8 cellular contexts compared by ENCODE assay signal in genomic region chr1:241640149-241640866, GRCh38. TPM values are rescaled to one million over a fixed set of nuclear protein-coding genes. Genes with fewer than 3 reads are reported as not detected.
A peak's percentile ranks its signal among the peaks of the same experiment; 100 is the strongest.
DNase-seq lines count a peak whose midpoint lies in the region; ATAC-seq and TF ChIP-seq lines count a peak whose summit lies in the region.

CHML (minus strand) TSS chr1:241640369; CDS start chr1:241635766, 4,603 bp downstream.
OPN3 (minus strand) TSS chr1:241640369; CDS start chr1:241640254, 115 bp downstream.

- peak within 1 kb of the TSS; percentile 97 for H4K5ac ChIP-seq in IMR-90 (ENCODE audit: low read depth, low read length)

- H3K23ac ChIP-seq in IMR-90 (ENCODE audit: low read depth, low read length) = peak within 1 kb of the TSS; percentile 92

- no peaks in the 10 kb centered on the region for H3K27me3 ChIP-seq in IMR-90 (ENCODE audit: control insufficient read depth, insufficient read depth, low read length)
- H3K27me3 ChIP-seq in esophagus (ENCODE audit: control insufficient read depth in 1 of 2, insufficient read depth in 2 of 2, low read length in 2 of 2) = no peaks in the 10 kb centered on the region
- no peaks in the 10 kb centered on the region for H3K27me3 ChIP-seq in muscle layer of colon (ENCODE audit: control insufficient read depth in 1 of 2, insufficient read depth in 2 of 2, low read length in 2 of 2)

- H4K91ac ChIP-seq in IMR-90 (ENCODE audit: insufficient read depth, low read depth, low read length) = peak within 1 kb of the TSS; percentile 73

- CTCF ChIA-PET in IMR-90 (lab: Yijun Ruan, JAX) = interaction anchor here (1.0 to 1.3 kb wide), 2 partner anchors 13 to 252 kb away, joined by 3 read pairs; no protein-coding TSS in a partner anchor

- H3K9ac ChIP-seq in IMR-90 (ENCODE audit: low read depth, low read length) (peak within 1 kb of the TSS; percentile 100), muscle layer of colon (ENCODE audit: low read length) (peak within 1 kb of the TSS; percentile 49)

- H3K4ac ChIP-seq in IMR-90 (ENCODE audit: low read depth, low read length) = peak within 1 kb of the TSS; percentile 97

- H4K8ac ChIP-seq in IMR-90 (ENCODE audit: low read depth in 2 of 2, low read length in 2 of 2) = peak within 1 kb of the TSS; percentile 88 to 98

- H3K56ac ChIP-seq in IMR-90 (ENCODE audit: extremely low read depth, insufficient read depth, low read length) = peak within 1 kb of the TSS; percentile 67; the same call in 1 of the 2 replicates

- peaks cover under 1% of the 10 kb centered on the region; the same call in 1 of the 2 replicates for H3K36me3 ChIP-seq in IMR-90 (ENCODE audit: control insufficient read depth, insufficient read depth, low read length)
- no peaks in the 10 kb centered on the region for H3K36me3 ChIP-seq in esophagus (ENCODE audit: control insufficient read depth in 2 of 2, insufficient read depth in 2 of 2, low read length in 1 of 2)
- peaks cover 3% of the 10 kb centered on the region for H3K36me3 ChIP-seq in muscle layer of colon (ENCODE audit: insufficient read depth, low read length)

- intact Hi-C loops in IMR-90 (cut with micrococcal nuclease) = loop anchor here (1.0 kb wide), 1 partner anchor 30 kb away; no protein-coding TSS in a partner anchor

- peaks cover 11% of the 10 kb centered on the region for H3K9me1 ChIP-seq in IMR-90 (ENCODE audit: insufficient read depth, low read length)

- peak within 1 kb of the TSS; percentile 77 for H3K14ac ChIP-seq in IMR-90 (replicated peaks; ENCODE audit: low read depth, low read length)

- no peak for TF ChIP-seq CTCF in IMR-90 (conservative IDR thresholded peaks at IDR 0.05; ENCODE audit: low read depth, low read length)

- peak; percentile 70 for DNase-seq in DMS 273 treated with DMSO at 0.1 percent for 48 hours (lab: John Stamatoyannopoulos, UW)
- DNase-seq in IMR-90 = peak; percentile 79
- DNase-seq in OCI-M1 (lab: John Stamatoyannopoulos, UW) = peak; percentile 96
- peak; percentile 90 for DNase-seq in activated T-cell treated with anti-CD3 and anti-CD28 coated beads, Interleukin-2, amount 50 U/mL, for 1 hour
- DNase-seq in stimulated activated CD8-positive, alpha-beta memory T cell treated with anti-CD3 and anti-CD28 coated beads, Interleukin-7, amount 100 ng/mL, for 1 hour (ENCODE audit: low read depth in 2 of 2) = peak; percentile 78 to 82

- dilution Hi-C loops in IMR-90 (cut with HindIII; ENCODE audit: low sequenced_read_pairs, unreplicated experiment) = no loop called here

- H3K18ac ChIP-seq in IMR-90 (ENCODE audit: low read depth, low read length) = peak within 1 kb of the TSS; percentile 99

- peak within 1 kb of the TSS; percentile 100 for H3K27ac ChIP-seq in IMR-90 (ENCODE audit: insufficient read depth, low read length)
- H3K27ac ChIP-seq in esophagus (ENCODE audit: low read depth in 2 of 2, low read length in 1 of 2) = peak within 1 kb of the TSS; percentile 74 to 85
- H3K27ac ChIP-seq in muscle layer of colon (ENCODE audit: low read depth, low read length) = peak within 1 kb of the TSS; percentile 76

- BruUV-seq in IMR-90 (replicated peaks; lab: Mats Ljungman, UMichigan) = no TSS peak

- ATAC-seq in GM21528 (IDR thresholded peaks at IDR 0.05; ENCODE audit: low FRiP score, unreplicated experiment) (peak; percentile 94), IMR-90 (ENCODE audit: low read depth) (peak; percentile 96)

- peak within 1 kb of the TSS; percentile 96 for H2BK120ac ChIP-seq in IMR-90 (ENCODE audit: low read depth, low read length)

- peak within 1 kb of the TSS; percentile 100 for H3K4me3 ChIP-seq in IMR-90 (ENCODE audit: insufficient read depth, low read depth, low read length)
- peak within 1 kb of the TSS; percentile 63 to 78 for H3K4me3 ChIP-seq in esophagus (ENCODE audit: low read depth in 1 of 2, low read length in 2 of 2)
- H3K4me3 ChIP-seq in muscle layer of colon (ENCODE audit: low read depth in 1 of 2, low read length in 2 of 2) = peak within 1 kb of the TSS; percentile 85 to 86

- POLR2A ChIA-PET in IMR-90 (lab: Charles Lee; ENCODE audit: unreplicated experiment) = interaction anchor here (0.5 to 1.2 kb wide), 3 partner anchors 201 to 1052 kb away, joined by 4 to 13 read pairs (median 5); no protein-coding TSS in a partner anchor

- peak; percentile 87 for TF ChIP-seq POLR2A in IMR-90 (IDR thresholded peaks at IDR 0.05; ENCODE audit: low read depth, low read length)

- peak within 1 kb of the TSS; percentile 39; the same call in 1 of the 3 replicates for H2BK15ac ChIP-seq in IMR-90 (ENCODE audit: low read depth, low read length)

- peak within 1 kb of the TSS; percentile 91 for H3K4me2 ChIP-seq in IMR-90 (ENCODE audit: low read depth, low read length)

- H2AFZ ChIP-seq in IMR-90 (replicated peaks; ENCODE audit: low read length, poor library complexity) = peak within 1 kb of the TSS; percentile 98

- 8% methylated on average over 35 of the region's 81 CpGs; no CpG with 5 or more reads in 1 of the 2 experiments for WGBS in IMR-90 (ENCODE audit: extremely low coverage in 2 of 2, insufficient read length in 1 of 2), 2 experiments
- 4 to 5% methylated on average over 59 to 81 of the region's 81 CpGs for WGBS in esophagus, 2 donors

- peak within 1 kb of the TSS; percentile 98 for H2BK5ac ChIP-seq in IMR-90 (ENCODE audit: low read depth, low read length, poor library complexity, severe bottlenecking)

- H2BK20ac ChIP-seq in IMR-90 (ENCODE audit: low read depth, low read length) = peak within 1 kb of the TSS; percentile 75; the same call in 1 of the 2 replicates

- H2AK9ac ChIP-seq in IMR-90 (replicated peaks; ENCODE audit: low read depth, low read length, poor library complexity) = peak within 1 kb of the TSS; percentile 60

- peak within 1 kb of the TSS; percentile 86; the same call in 1 of the 2 replicates for H2AK5ac ChIP-seq in IMR-90 (ENCODE audit: low read depth, low read length)

- H4K20me1 ChIP-seq in IMR-90 (ENCODE audit: insufficient read depth, low read length) = 0 out of 2 replicates have a peak, but pooled peaks cover 6% of the 10 kb centered on the region

- peaks cover 12 to 22% of the 10 kb centered on the region in 2 experiments for H3K79me1 ChIP-seq in IMR-90 (ENCODE audit: low read depth in 1 of 2, low read length in 2 of 2)

- H3K4me1 ChIP-seq in IMR-90 (ENCODE audit: control insufficient read depth, insufficient read depth, low read length) = peaks cover 10% of the 10 kb centered on the region
- H3K4me1 ChIP-seq in esophagus (ENCODE audit: control insufficient read depth in 2 of 2, insufficient read depth in 2 of 2, low read length in 1 of 2) = peaks cover under 1 to 3% of the 10 kb centered on the region in 2 donors
- peaks cover 20% of the 10 kb centered on the region for H3K4me1 ChIP-seq in muscle layer of colon (ENCODE audit: insufficient read depth, low read length)

- no peak for TF ChIP-seq RAD21 in IMR-90 (IDR thresholded peaks at IDR 0.05; ENCODE audit: low read length)

- H3K9me3 ChIP-seq in IMR-90 (ENCODE audit: control insufficient read depth, insufficient read depth, low read length) (no peaks in the 10 kb centered on the region), esophagus (ENCODE audit: control insufficient read depth in 2 of 2, insufficient read depth in 1 of 2, low read depth in 1 of 2, low read length in 1 of 2) (no peaks in the 10 kb centered on the region), muscle layer of colon (ENCODE audit: low read length) (no peaks in the 10 kb centered on the region)

- in situ Hi-C loops in IMR-90 (cut with MboI; ENCODE audit: low sequenced_read_pairs) = no loop called here

TF ChIP-seq in IMR-90, 13 proteins besides CTCF, POLR2A, EP300 and RAD21 (continues in another document):
- TF ChIP-seq FOS (IDR thresholded peaks at IDR 0.05; ENCODE audit: low read depth, low read length) (no peak), MXI1 (IDR thresholded peaks at IDR 0.05; ENCODE audit: borderline replicate concordance, low read depth, low read length) (peak; percentile 27; the same call in 1 of the 2 replicates), RCOR1 (IDR thresholded peaks at IDR 0.05; ENCODE audit: insufficient replicate concordance, low read length) (no peak), RFX5 (IDR thresholded peaks at IDR 0.05; ENCODE audit: low read depth, low read length) (no peak), NFE2L2 (IDR thresholded peaks at IDR 0.05; ENCODE audit: low read depth, low read length) (no peak), MAFK (IDR thresholded peaks at IDR 0.05; ENCODE audit: low read depth, low read length) (no peak), CEBPB (IDR thresholded peaks at IDR 0.05; ENCODE audit: low read depth, low read length) (no peak), USF2 (IDR thresholded peaks at IDR 0.05; ENCODE audit: low read depth, low read length) (no peak), CHD1 (IDR thresholded peaks at IDR 0.05; ENCODE audit: low read depth, low read length) (no peak), ELK1 (IDR thresholded peaks at IDR 0.05; ENCODE audit: borderline replicate concordance, low read depth, low read length) (no peak), SMC3 (IDR thresholded peaks at IDR 0.05; ENCODE audit: low read depth, low read length) (no peak), MAZ (IDR thresholded peaks at IDR 0.05; ENCODE audit: borderline replicate concordance, low read depth, low read length) (peak; percentile 46; the same call in 1 of the 2 replicates)

RNA-seq across cellular contexts. Expression of gene CHML, which starts in this region (rescaled TPM):
- 25.6 and 34.2 TPM in 2 replicates for total RNA-seq in IMR-90 (2012; rRNA removed)
- 5.3 and 5.6 TPM in 2 replicates for polyA plus RNA-seq in IMR-90 (2012; rRNA removed)
- polyA plus RNA-seq in IMR-90 (2012; cell fraction: cytosol; rRNA removed) = 1.6 and 2.2 TPM in 2 replicates
- polyA plus RNA-seq in IMR-90 (2012; cell fraction: nucleus; rRNA removed; ENCODE audit: low replicate concordance) = 2.4 and 9.2 TPM in 2 replicates
- polyA plus RNA-seq in esophagus = 1 to 10 TPM; 1.3 to 1.6 TPM

RNA-seq across cellular contexts. Expression of gene OPN3, which starts in this region (rescaled TPM):
- total RNA-seq in IMR-90 (2012; rRNA removed) = 21.1 and 21.9 TPM in 2 replicates
- 11.0 and 16.4 TPM in 2 replicates for polyA plus RNA-seq in IMR-90 (2012; rRNA removed)
- polyA plus RNA-seq in IMR-90 (2012; cell fraction: cytosol; rRNA removed) = 5.4 and 9.5 TPM in 2 replicates
- 3.1 and 11.8 TPM in 2 replicates for polyA plus RNA-seq in IMR-90 (2012; cell fraction: nucleus; rRNA removed; ENCODE audit: low replicate concordance)
- 10 to 100 TPM; 10.0 to 13.2 TPM for polyA plus RNA-seq in esophagus

Comparison
In these comparisons a context has a peak if more than half of its experiments do, and no peak if none do; other contexts are left out.
1. Peak in every context shown above with its lines: DNase-seq, ATAC-seq, H3K4me3 ChIP-seq and H3K27ac ChIP-seq.